12 cellular contexts compared by ENCODE assay signal in genomic region chr14:33229269-33229924, GRCh38.
A peak's percentile ranks its signal among the peaks of the same experiment; 100 is the strongest.
DNase-seq lines count a peak whose midpoint lies in the region; ATAC-seq and TF ChIP-seq lines count a peak whose summit lies in the region.
"Had no signal": no experiment of that assay in that cellular context is flagged by ENCODE, and none has a peak within 500 bp of the region (broad histone marks: within the 10 kb centered on the region; RNA-seq: fewer than 3 reads in every experiment).

No MANE protein-coding gene starts in this region.

- ATAC-seq in lower lobe of right lung: no peak
- ATAC-seq: activated T-cell treated with anti-CD3 and anti-CD28 coated beads, Interleukin-2, amount 50 U/mL, for 4 hours had no signal

- H3K9me3 ChIP-seq in lower lobe of right lung: no peaks in the 10 kb centered on the region
- H3K9me3 ChIP-seq: BLaER1 treated with 17β-estradiol and CSF1 and Interleukin-3, amounts not matched to agents 10 nM and 100 nM; neutrophil had no signal

- intact Hi-C loops in lower lobe of right lung (cut with DNase I): no loop called here

- in situ Hi-C loops in G401 (cut with HindIII; ENCODE audit: low sequenced_read_pairs) (no loop called here), astrocyte of the spinal cord (cut with HindIII; ENCODE audit: low sequenced_read_pairs) (no loop called here)

- no peak for TF ChIP-seq CTCF in astrocyte of the spinal cord (IDR thresholded peaks at IDR 0.05; ENCODE audit: low read depth, low read length)
- no peak for TF ChIP-seq CTCF in lower lobe of right lung (IDR thresholded peaks at IDR 0.05)

- no peaks in the 10 kb centered on the region for H3K27me3 ChIP-seq in lower lobe of right lung (ENCODE audit: low read depth)
- H3K27me3 ChIP-seq: BLaER1 treated with 17β-estradiol and CSF1 and Interleukin-3, amounts not matched to agents 10 nM and 100 nM; neutrophil had no signal

- DNase-seq in G401 (ENCODE audit: low spot score): peak; percentile 21
- DNase-seq in NCI-H2171 (lab: John Stamatoyannopoulos, UW): peak; percentile 60
- peak; percentile 45 for DNase-seq in astrocyte of the spinal cord (ENCODE audit: low read depth, low spot score)
- peak; percentile 68 for DNase-seq in middle frontal gyrus (ENCODE audit: extremely low spot score, low spot score)
- no peak for DNase-seq in HK-2 (ENCODE audit: unreplicated experiment)
- no peak for DNase-seq in effector CD4-positive, alpha-beta T cell
- DNase-seq in erythroblast (lab: John Stamatoyannopoulos, UW): no peak
- no peak for DNase-seq in lower lobe of right lung
- DNase-seq: activated T-cell treated with anti-CD3 and anti-CD28 coated beads, Interleukin-2, amount 50 U/mL, for 4 hours; NCI-H1930 had no signal

- no peaks in the 10 kb centered on the region for H3K36me3 ChIP-seq in lower lobe of right lung
- H3K36me3 ChIP-seq: BLaER1 treated with 17β-estradiol and CSF1 and Interleukin-3, amounts not matched to agents 10 nM and 100 nM; neutrophil had no signal

- H3K27ac ChIP-seq in lower lobe of right lung: no peak overlapping the region
- H3K27ac ChIP-seq: BLaER1 treated with 17β-estradiol and CSF1 and Interleukin-3, amounts not matched to agents 10 nM and 100 nM; neutrophil had no signal

- H3K4me1 ChIP-seq in lower lobe of right lung: no peaks in the 10 kb centered on the region

- H3K4me3 ChIP-seq in astrocyte of the spinal cord (ENCODE audit: low read depth, low read length) (no peak overlapping the region), lower lobe of right lung (no peak overlapping the region)
- H3K4me3 ChIP-seq: BLaER1 treated with 17β-estradiol and CSF1 and Interleukin-3, amounts not matched to agents 10 nM and 100 nM had no signal

- TF ChIP-seq POLR2A in erythroblast (IDR thresholded peaks at IDR 0.05; ENCODE audit: low read length): no peak

Comparison
In these comparisons a context has a peak if more than half of its experiments do, and no peak if none do; other contexts are left out.
1. DNase-seq: peak in G401 (single experiment), NCI-H2171 (single experiment), astrocyte of the spinal cord (single experiment) and middle frontal gyrus (single experiment); none in HK-2 (single experiment), effector CD4-positive, alpha-beta T cell (single experiment), erythroblast (0 of 2) and lower lobe of right lung (single experiment).